ENCODE assay signal across 16 cellular contexts in genomic region chr15:82802497-82802896, GRCh38.
"Had no signal": no experiment of that assay in that cellular context is flagged by ENCODE, and none has a peak within 500 bp of the region (broad histone marks: within the 10 kb centered on the region; RNA-seq: fewer than 3 reads in every experiment).

No MANE protein-coding gene starts in this region.

- DNase-seq: activated CD4-positive, alpha-beta T cell treated with anti-CD3 and anti-CD28 coated beads, Interleukin-2, amount 10 ng/mL, durations not matched to agents 7 days and 5 days; activated CD4-positive, CD25-positive, alpha-beta regulatory T cell; activated naive CD4-positive, alpha-beta T cell treated with anti-CD3 and anti-CD28 coated beads, Interleukin-2, amount 10 ng/mL, durations not matched to agents 7 days and 5 days; activated T-cell treated with anti-CD3 and anti-CD28 coated beads for 4 hours; foreskin keratinocyte; head of caudate nucleus; islet precursor cell; left lung; mesenchymal stem cell; nephron progenitor cell; stimulated activated CD4-positive, alpha-beta T cell treated with anti-CD3 and anti-CD28 coated beads, Interleukin-4, amount 100 ng/mL, for 1 hour; stimulated activated CD8-positive, alpha-beta memory T cell treated with anti-CD3 and anti-CD28 coated beads, Interleukin-4, amount 100 ng/mL, for 48 hours; T1000; testis had no signal

- H3K36me3 ChIP-seq: cardiac muscle cell, left lung had no signal

- ATAC-seq: activated T-helper 17 cell treated with anti-CD3 and anti-CD28 coated beads, Interleukin-2, amount 50 U/mL, for 72 hours; foreskin keratinocyte; left lung had no signal

- H3K4me1 ChIP-seq: left lung, testis had no signal

- H3K27me3 ChIP-seq: cardiac muscle cell, left lung, testis had no signal

- H3K4me3 ChIP-seq: cardiac muscle cell, left lung, testis had no signal

- H3K9me3 ChIP-seq: left lung, testis had no signal
